ENCODE assay signal across 13 cellular contexts in genomic region chr7:80324032-80324431, GRCh38.
A peak's percentile ranks its signal among the peaks of the same experiment; 100 is the strongest.
DNase-seq lines count a peak whose midpoint lies in the region; ATAC-seq and TF ChIP-seq lines count a peak whose summit lies in the region.
"Had no signal": no experiment of that assay in that cellular context is flagged by ENCODE, and none has a peak within 500 bp of the region (broad histone marks: within the 10 kb centered on the region; RNA-seq: fewer than 3 reads in every experiment).

No MANE protein-coding gene starts in this region.

- H3K27ac ChIP-seq in ascending aorta, result no peak overlapping the region
- H3K27ac ChIP-seq: cardiac muscle cell had no signal

- H3K27me3 ChIP-seq in ascending aorta, result no peaks in the 10 kb centered on the region
- H3K27me3 ChIP-seq: cardiac muscle cell had no signal

- H3K9me3 ChIP-seq in ascending aorta, result no peaks in the 10 kb centered on the region

- H3K4me3 ChIP-seq in ascending aorta, result no peak overlapping the region
- H3K4me3 ChIP-seq: cardiac muscle cell had no signal

- no peak for ATAC-seq in Right ventricle myocardium inferior
- ATAC-seq in HG03439 (IDR thresholded peaks at IDR 0.05; ENCODE audit: unreplicated experiment), result no peak
- ATAC-seq: activated T-helper 17 cell treated with anti-CD3 and anti-CD28 coated beads, Interleukin-2, amount 50 U/mL, for 72 hours; stimulated activated effector memory CD8-positive, alpha-beta T cell treated with anti-CD3 and anti-CD28 coated beads, Interleukin-12 subunit alpha, Interleukin-12 subunit beta, amount 100 ng/mL, for 72 hours had no signal

- no peaks in the 10 kb centered on the region for H3K4me1 ChIP-seq in ascending aorta

- no peaks in the 10 kb centered on the region for H3K36me3 ChIP-seq in ascending aorta
- H3K36me3 ChIP-seq: cardiac muscle cell had no signal

- TF ChIP-seq CTCF in ascending aorta (IDR thresholded peaks at IDR 0.05), result no peak

- DNase-seq in AG08396 (ENCODE audit: low spot score), result peak; percentile 4
- peak; percentile 86 for DNase-seq in HT-29 (ENCODE audit: low spot score)
- peak; percentile 68 for DNase-seq in amniotic epithelial cell (ENCODE audit: low read depth)
- peak; percentile 2 for DNase-seq in hepatic stellate cell (ENCODE audit: low spot score)
- DNase-seq in Right ventricle myocardium inferior (ENCODE audit: missing footprints), result no peak
- DNase-seq in DMS79 (lab: John Stamatoyannopoulos, UW), result no peak
- DNase-seq in ascending aorta (ENCODE audit: low spot score in 2 of 2), result no peak
- DNase-seq: activated CD4-positive, alpha-beta T cell treated with anti-CD3 and anti-CD28 coated beads, Interleukin-2, amount 50 U/mL, for 1 hour; stimulated activated CD4-positive, alpha-beta T cell treated with anti-CD3 and anti-CD28 coated beads, Interleukin-1b, Interleukin-23, amount 100 ng/mL, for 48 hours had no signal

- intact Hi-C loops in Right ventricle myocardium inferior (cut with DNase I) (no loop called here), ascending aorta (cut with DNase I) (no loop called here)

Comparison
In these comparisons a context has a peak if more than half of its experiments do, and no peak if none do; other contexts are left out.
1. DNase-seq: peak in AG08396 (single experiment), HT-29 (single experiment), amniotic epithelial cell (single experiment) and hepatic stellate cell (single experiment); none in Right ventricle myocardium inferior (single experiment), DMS79 (single experiment) and ascending aorta (0 of 2).